8 cellular contexts compared by ENCODE assay signal in the genomic region with DNA sequence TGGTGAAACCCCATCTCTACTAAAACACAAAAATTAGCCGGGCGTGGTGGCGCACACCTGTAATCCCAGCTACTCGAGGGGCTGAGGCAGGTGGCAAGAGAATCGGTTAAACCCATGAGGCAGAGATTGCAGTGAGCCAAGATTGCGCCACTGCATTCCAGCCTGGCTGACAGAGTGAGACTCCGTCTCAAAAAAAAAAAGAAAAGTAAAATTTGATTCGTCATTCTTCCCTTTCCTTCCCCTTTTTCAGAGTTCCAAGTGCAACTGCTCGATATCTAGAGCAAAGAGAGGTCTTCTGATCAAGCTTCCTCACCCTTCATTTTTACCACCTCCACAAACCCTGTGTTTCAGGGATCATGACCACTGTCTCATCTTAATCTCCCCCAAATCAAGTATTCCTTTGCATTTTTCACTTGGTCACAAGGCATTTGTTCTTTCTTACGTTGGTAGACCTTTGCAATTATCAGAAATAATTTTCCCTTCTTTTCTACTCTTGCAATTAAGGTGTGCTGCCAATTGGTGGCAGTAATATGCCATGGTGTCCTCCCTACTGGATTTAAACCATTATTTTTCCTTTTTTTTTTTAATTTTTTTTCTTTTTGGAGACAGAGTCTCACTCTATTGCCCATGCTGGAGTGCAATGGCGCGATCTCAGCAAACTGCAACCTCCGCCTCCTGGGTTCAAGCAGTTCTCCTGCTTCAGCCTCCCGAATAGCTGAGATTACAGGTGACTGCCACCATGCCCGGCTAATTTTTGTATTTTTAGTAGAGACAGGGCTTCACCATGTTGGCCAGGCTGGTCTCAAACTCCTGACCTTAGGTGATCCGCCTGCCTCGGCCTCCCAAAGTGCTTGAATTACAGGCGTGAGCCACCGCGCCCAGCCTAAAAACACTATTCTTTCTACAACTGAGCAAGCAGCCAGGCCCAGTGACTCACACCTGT. TPM values are rescaled to one million over a fixed set of nuclear protein-coding genes. Genes with fewer than 3 reads are reported as not detected.
A peak's percentile ranks its signal among the peaks of the same experiment; 100 is the strongest.
DNase-seq lines count a peak whose midpoint lies in the region; ATAC-seq, FAIRE-seq and TF ChIP-seq lines count a peak whose summit lies in the region.
"Not testable (repeated sequence)": the region's sequence is repeated elsewhere in the genome, so short reads cannot be mapped to it uniquely, and the experiment has no call there.

No MANE protein-coding gene starts in this region.

- not testable (repeated sequence) for H3K4me2 ChIP-seq in astrocyte (ENCODE audit: low read length)

- H3K4me1 Mint-ChIP-seq in astrocyte (ENCODE audit: low read depth, unreplicated experiment): not testable (repeated sequence)

- ATAC-seq in left lung: peak; percentile 79

- DNase-seq in AG20443 (ENCODE audit: low spot score): peak; percentile 29
- DNase-seq in GM12865 (ENCODE audit: low read depth); Peyer's patch; astrocyte (ENCODE audit: low read depth); retinal pigment epithelial cell (ENCODE audit: low read depth): not testable (repeated sequence)
- peak; percentile 26 for DNase-seq in LHCN-M2 (ENCODE audit: low read depth)
- peak; percentile 45 for DNase-seq in fibroblast of peridontal ligament (ENCODE audit: extremely low read depth)
- DNase-seq in left lung: peak; percentile 67 to 82

- H3K27ac Mint-ChIP-seq in astrocyte (ENCODE audit: unreplicated experiment): not testable (repeated sequence)

- TF ChIP-seq POLR2A in Peyer's patch (IDR thresholded peaks at IDR 0.05): not testable (repeated sequence)

- not testable (repeated sequence) for H3K79me2 ChIP-seq in astrocyte (ENCODE audit: insufficient read depth, low read length)

- not testable (repeated sequence) for H2AFZ ChIP-seq in astrocyte (ENCODE audit: low read depth, low read length)

- H3K9me3 Mint-ChIP-seq in astrocyte (ENCODE audit: unreplicated experiment): peaks cover 14% of the 10 kb centered on the region

- H3K27ac ChIP-seq in Peyer's patch; astrocyte (ENCODE audit: low read depth, low read length): not testable (repeated sequence)
- peak overlapping the region in 1 of 2 donors; percentile 75 for H3K27ac ChIP-seq in left lung

- TF ChIP-seq CTCF in GM12865 (IDR thresholded peaks at IDR 0.05; ENCODE audit: insufficient read depth, low read depth, low read length, missing control alignments): peak; percentile 47
- TF ChIP-seq CTCF in Peyer's patch (IDR thresholded peaks at IDR 0.05): peak in 4 of 6 experiments; percentile 46 to 66 (median 59)
- TF ChIP-seq CTCF in astrocyte (IDR thresholded peaks at IDR 0.05; ENCODE audit: insufficient read depth, low read depth, low read length): peak; percentile 52
- TF ChIP-seq CTCF in left lung (IDR thresholded peaks at IDR 0.05): peak in 1 of 2 donors; percentile 61
- TF ChIP-seq CTCF in retinal pigment epithelial cell (conservative IDR thresholded peaks at IDR 0.05; ENCODE audit: low read depth, low read length): peak; percentile 69

- FAIRE-seq in astrocyte (lab: Jason Lieb, UNC): not testable (repeated sequence)

- not testable (repeated sequence) for H3K4me3 ChIP-seq in GM12865 (ENCODE audit: low read depth, low read length); Peyer's patch; astrocyte (ENCODE audit: insufficient read depth, low read depth, low read length); left lung; retinal pigment epithelial cell (ENCODE audit: low read length)

- H3K4me1 ChIP-seq in Peyer's patch; astrocyte (ENCODE audit: insufficient read depth, low read length): not testable (repeated sequence)
- H3K4me1 ChIP-seq in left lung: peaks cover 5 to 17% of the 10 kb centered on the region in 2 donors

- H3K36me3 ChIP-seq in Peyer's patch; astrocyte (ENCODE audit: insufficient read depth, low read length); left lung: not testable (repeated sequence)

- intact Hi-C loops in left lung (cut with DNase I): loop anchor here in 1 of 2 donors (5.0 kb wide), 1 partner anchor 254 kb away; no protein-coding TSS in a partner anchor

- not testable (repeated sequence) for H3K4me3 Mint-ChIP-seq in astrocyte (ENCODE audit: unreplicated experiment)

- H3K9me3 ChIP-seq in Peyer's patch; astrocyte (ENCODE audit: insufficient read depth, low read depth, low read length): not testable (repeated sequence)
- H3K9me3 ChIP-seq in left lung: peaks cover 0 to 13% of the 10 kb centered on the region in 2 donors

- not testable (repeated sequence) for H3K27me3 Mint-ChIP-seq in astrocyte (ENCODE audit: low read depth, unreplicated experiment)

- H3K27me3 ChIP-seq in Peyer's patch; astrocyte (ENCODE audit: insufficient read depth, low read length); left lung: not testable (repeated sequence)

- not testable (repeated sequence) for H4K20me1 ChIP-seq in astrocyte (ENCODE audit: insufficient read depth, low read length)

- not testable (repeated sequence) for H3K9ac ChIP-seq in astrocyte (ENCODE audit: low read length)

- H3K36me3 Mint-ChIP-seq in astrocyte (ENCODE audit: low read depth, unreplicated experiment): not testable (repeated sequence)

RNA-seq across cellular contexts. Expression of a gene that starts 6.3 kb away (rescaled TPM):
- total RNA-seq in LHCN-M2 (2014; rRNA removed) (24.6 and 27.5 TPM in 2 replicates), Peyer's patch (10 to 100 TPM; 22.6 to 91.6 (median 35.2) TPM), astrocyte (24.1 and 24.2 TPM in 2 replicates), left lung (10 to 100 TPM; 29.6 to 41.4 TPM)
- 6.0 TPM for polyA plus RNA-seq in LHCN-M2 (2012)
